1 cellular context compared by ENCODE assay signal in genomic region chr7:157771689-157772088, GRCh38.
TF ChIP-seq lines count a peak whose summit lies in the region.

No MANE protein-coding gene starts in this region.

TF ChIP-seq in HEK293, 187 proteins besides CTCF, POLR2A, EP300 and RAD21 (continued from another document):
- no peak for TF ChIP-seq TSHZ1 (tag by site-specific recombination; IDR thresholded peaks at IDR 0.05; ENCODE audit: borderline replicate concordance)
TF ChIP-seq in HEK293: peak in this region for 2.
